ENCODE assay signal across 10 cellular contexts in genomic region chr7:2120251-2120660, GRCh38.
DNase-seq lines count a peak whose midpoint lies in the region; ATAC-seq lines count a peak whose summit lies in the region.
"Had no signal": no experiment of that assay in that cellular context is flagged by ENCODE, and none has a peak within 500 bp of the region (broad histone marks: within the 10 kb centered on the region; RNA-seq: fewer than 3 reads in every experiment).

No MANE protein-coding gene starts in this region.

- H3F3A ChIP-seq in GM23248 (ENCODE audit: insufficient read depth) = no peaks in the 10 kb centered on the region

- no peaks in the 10 kb centered on the region for H3K27me3 ChIP-seq in GM23248 (replicated peaks; ENCODE audit: insufficient read depth)

- intact Hi-C loops in dendritic cell treated with granulocyte-macrophage colony-stimulating factor and Interleukin-4, amounts not matched to agents 40 ng/mL and 50 ng/mL, for 4 days (cut with micrococcal nuclease) = no loop called here

- in situ Hi-C loops in GM23248 (cut with MboI) = no loop called here

- H3K4me3 ChIP-seq in GM23248 = no peak overlapping the region

- no peak overlapping the region for H3K9ac ChIP-seq in GM23248

- H4K20me1 ChIP-seq in GM23248 (ENCODE audit: insufficient read depth) = no peaks in the 10 kb centered on the region

- H2AFZ ChIP-seq in GM23248 = no peak overlapping the region

- H3K9me2 ChIP-seq in GM23248 (ENCODE audit: insufficient read depth) = no peaks in the 10 kb centered on the region

- H3K4me2 ChIP-seq in GM23248 (ENCODE audit: unreplicated experiment) = no peak overlapping the region

- peaks cover 9% of the 10 kb centered on the region for H3K4me1 ChIP-seq in GM23248 (ENCODE audit: insufficient read depth)

- peak overlapping the region; percentile 44 for H3K4me3 Mint-ChIP-seq in activated CD8-positive, alpha-beta T cell treated with anti-CD3 and anti-CD28 coated beads, Interleukin-2, amount 10 ng/mL, durations not matched to agents 7 days and 5 days
- no peak overlapping the region for H3K4me3 Mint-ChIP-seq in dendritic cell treated with granulocyte-macrophage colony-stimulating factor and Interleukin-4, amounts not matched to agents 40 ng/mL and 50 ng/mL, for 4 days

- H3K27ac ChIP-seq in GM23248 = no peak overlapping the region

- H3K79me2 ChIP-seq in GM23248 (ENCODE audit: insufficient read depth) = no peaks in the 10 kb centered on the region

- H3K4me1 Mint-ChIP-seq in activated CD8-positive, alpha-beta T cell treated with anti-CD3 and anti-CD28 coated beads, Interleukin-2, amount 10 ng/mL, durations not matched to agents 7 days and 5 days (ENCODE audit: low read depth) = peaks cover 24% of the 10 kb centered on the region
- peaks cover 28% of the 10 kb centered on the region for H3K4me1 Mint-ChIP-seq in dendritic cell treated with granulocyte-macrophage colony-stimulating factor and Interleukin-4, amounts not matched to agents 40 ng/mL and 50 ng/mL, for 4 days (ENCODE audit: low read depth)

- CTCF ChIA-PET in activated CD8-positive, alpha-beta T cell treated with anti-CD3 and anti-CD28 coated beads, Interleukin-2, amount 10 ng/mL, durations not matched to agents 7 days and 5 days (lab: Charles Lee) = interaction anchor here (0.7 to 1.5 kb wide), 6 partner anchors 11 to 410 kb away, joined by 3 to 8 read pairs (median 3); no protein-coding TSS in a partner anchor

- no peaks in the 10 kb centered on the region for H3K27me3 Mint-ChIP-seq in activated CD8-positive, alpha-beta T cell treated with anti-CD3 and anti-CD28 coated beads, Interleukin-2, amount 10 ng/mL, durations not matched to agents 7 days and 5 days (ENCODE audit: low read depth)
- no peaks in the 10 kb centered on the region for H3K27me3 Mint-ChIP-seq in dendritic cell treated with granulocyte-macrophage colony-stimulating factor and Interleukin-4, amounts not matched to agents 40 ng/mL and 50 ng/mL, for 4 days

- no peaks in the 10 kb centered on the region for H3K36me3 ChIP-seq in GM23248 (ENCODE audit: low read depth)

- no peaks in the 10 kb centered on the region for H3K36me3 Mint-ChIP-seq in activated CD8-positive, alpha-beta T cell treated with anti-CD3 and anti-CD28 coated beads, Interleukin-2, amount 10 ng/mL, durations not matched to agents 7 days and 5 days (ENCODE audit: low read depth)
- H3K36me3 Mint-ChIP-seq in dendritic cell treated with granulocyte-macrophage colony-stimulating factor and Interleukin-4, amounts not matched to agents 40 ng/mL and 50 ng/mL, for 4 days (ENCODE audit: low read depth) = peaks cover 89% of the 10 kb centered on the region

- H3K9me3 Mint-ChIP-seq in activated CD8-positive, alpha-beta T cell treated with anti-CD3 and anti-CD28 coated beads, Interleukin-2, amount 10 ng/mL, durations not matched to agents 7 days and 5 days (ENCODE audit: insufficient read depth) = no peaks in the 10 kb centered on the region
- peaks cover 21% of the 10 kb centered on the region for H3K9me3 Mint-ChIP-seq in dendritic cell treated with granulocyte-macrophage colony-stimulating factor and Interleukin-4, amounts not matched to agents 40 ng/mL and 50 ng/mL, for 4 days

- WGBS in GM23248 (ENCODE audit: low coverage in 1 of 2, low lambda C conversion rate in 2 of 2, missing lambda C conversion rate in 2 of 2), 2 experiments = 79 to 81% methylated on average over 12 of the region's 12 CpGs

- POLR2A ChIA-PET in activated CD8-positive, alpha-beta T cell treated with anti-CD3 and anti-CD28 coated beads, Interleukin-2, amount 10 ng/mL, durations not matched to agents 7 days and 5 days (lab: Charles Lee) = interaction anchor here (0.6 kb wide), 1 partner anchor 350 kb away, joined by 3 read pairs; no protein-coding TSS in a partner anchor

- peak overlapping the region; percentile 86 for H3K27ac Mint-ChIP-seq in activated CD8-positive, alpha-beta T cell treated with anti-CD3 and anti-CD28 coated beads, Interleukin-2, amount 10 ng/mL, durations not matched to agents 7 days and 5 days
- H3K27ac Mint-ChIP-seq in dendritic cell treated with granulocyte-macrophage colony-stimulating factor and Interleukin-4, amounts not matched to agents 40 ng/mL and 50 ng/mL, for 4 days = peak overlapping the region; percentile 60

- no peaks in the 10 kb centered on the region for H3K9me3 ChIP-seq in GM23248 (ENCODE audit: low read depth)

- DNase-seq in activated CD8-positive, alpha-beta memory T cell treated with anti-CD3 and anti-CD28 coated beads for 1 hour (ENCODE audit: extremely low read depth in 1 of 2, low read depth in 1 of 2) = peak; percentile 22 to 35
- no peak for DNase-seq in activated CD8-positive, alpha-beta memory T cell treated with anti-CD3 and anti-CD28 coated beads, Interleukin-2, amount 50 U/mL, for 48 hours
- DNase-seq in activated CD8-positive, alpha-beta T cell treated with anti-CD3 and anti-CD28 coated beads, Interleukin-2, amount 10 ng/mL, durations not matched to agents 7 days and 5 days = peak; percentile 84
- peak; percentile 15 to 39 for DNase-seq in stimulated activated CD8-positive, alpha-beta memory T cell treated with anti-CD3 and anti-CD28 coated beads, Interleukin-7, amount 100 ng/mL, for 4 hours (ENCODE audit: low read depth in 2 of 2)
- no peak for DNase-seq in GM23248
- DNase-seq: MV-4-11, NCI-H82 had no signal

- ATAC-seq in activated CD8-positive, alpha-beta T cell treated with anti-CD3 and anti-CD28 coated beads, Interleukin-2, amount 10 ng/mL, durations not matched to agents 7 days and 5 days = peak; percentile 92
- ATAC-seq in GM21529 (IDR thresholded peaks at IDR 0.05; ENCODE audit: unreplicated experiment) (no peak), HG02884 (IDR thresholded peaks at IDR 0.05; ENCODE audit: unreplicated experiment) (no peak)

Comparison
In these comparisons a context has a peak if more than half of its experiments do, and no peak if none do; other contexts are left out.
1. DNase-seq: peak in activated CD8-positive, alpha-beta memory T cell treated with anti-CD3 and anti-CD28 coated beads for 1 hour (2 of 2), activated CD8-positive, alpha-beta T cell treated with anti-CD3 and anti-CD28 coated beads, Interleukin-2, amount 10 ng/mL, durations not matched to agents 7 days and 5 days (single experiment) and stimulated activated CD8-positive, alpha-beta memory T cell treated with anti-CD3 and anti-CD28 coated beads, Interleukin-7, amount 100 ng/mL, for 4 hours (2 of 2); none in activated CD8-positive, alpha-beta memory T cell treated with anti-CD3 and anti-CD28 coated beads, Interleukin-2, amount 50 U/mL, for 48 hours (single experiment) and GM23248 (single experiment).